20 cellular contexts compared by ENCODE assay signal in genomic region chr2:112273349-112273748, GRCh38. TPM values are rescaled to one million over a fixed set of nuclear protein-coding genes. Genes with fewer than 3 reads are reported as not detected.
DNase-seq lines count a peak whose midpoint lies in the region; ATAC-seq and TF ChIP-seq lines count a peak whose summit lies in the region.
"Had no signal": no experiment of that assay in that cellular context is flagged by ENCODE, and none has a peak within 500 bp of the region (broad histone marks: within the 10 kb centered on the region; RNA-seq: fewer than 3 reads in every experiment).

No MANE protein-coding gene starts in this region.

- TF ChIP-seq CTCF in GM23338 (conservative IDR thresholded peaks at IDR 0.05; ENCODE audit: low read depth in 2 of 2) (no peak), brain (conservative IDR thresholded peaks at IDR 0.05) (no peak), GM13977 (IDR thresholded peaks at IDR 0.05; ENCODE audit: extremely low read depth, insufficient read depth, missing control alignments) (no peak)

- peak overlapping the region; percentile 26 for H3K4me3 Mint-ChIP-seq in T-helper 2 cell treated with Interferon-gamma antibody and Interleukin-4, amounts not matched to agents 5 μg/mL and 100 μg/mL, for 36 hours
- H3K4me3 Mint-ChIP-seq in GM23338 (peak overlapping the region; percentile 1; the same call in 1 of the 3 replicates), brain (peak overlapping the region; percentile 32 to 66 (median 47))
- H3K4me3 Mint-ChIP-seq: activated CD8-positive, alpha-beta T cell treated with anti-CD3 and anti-CD28 coated beads for 36 hours; effector memory CD8-positive, alpha-beta T cell; HFFc6; WTC11 had no signal

- no peak overlapping the region for H3K9ac ChIP-seq in neuronal stem cell (ENCODE audit: low read depth, low read length, poor library complexity)

- no peaks in the 10 kb centered on the region for H3F3A ChIP-seq in GM23338 (replicated peaks; ENCODE audit: low read depth)

- H3K36me3 ChIP-seq in GM23338 (ENCODE audit: insufficient read depth) (no peaks in the 10 kb centered on the region), neuronal stem cell (replicated peaks in 1 of 2; ENCODE audit: control insufficient read depth in 2 of 2, insufficient read depth in 2 of 2, low read length in 2 of 2) (no peaks in the 10 kb centered on the region)
- H3K36me3 ChIP-seq: upper lobe of left lung had no signal

- H3K27me3 Mint-ChIP-seq in T-helper 2 cell treated with Interferon-gamma antibody and Interleukin-4, amounts not matched to agents 5 μg/mL and 100 μg/mL, for 36 hours (ENCODE audit: low read depth) = no peaks in the 10 kb centered on the region
- H3K27me3 Mint-ChIP-seq in GM23338 (ENCODE audit: insufficient read depth, low read depth, poor library complexity) (peaks cover 4% of the 10 kb centered on the region), brain (peaks cover 4% of the 10 kb centered on the region)
- H3K27me3 Mint-ChIP-seq: activated CD8-positive, alpha-beta T cell treated with anti-CD3 and anti-CD28 coated beads for 36 hours; effector memory CD8-positive, alpha-beta T cell had no signal

- no peaks in the 10 kb centered on the region for H3K9me2 ChIP-seq in GM23338 (ENCODE audit: insufficient read depth)

- H3K27ac ChIP-seq in GM23338 (ENCODE audit: low read depth) (peak overlapping the region; percentile 71; the same call in 1 of the 2 replicates), neuronal stem cell (replicated peaks; ENCODE audit: low read length) (peak overlapping the region; percentile 33)
- H3K27ac ChIP-seq: HL-60, skin epidermis, upper lobe of left lung had no signal

- peaks cover 4 to 5% of the 10 kb centered on the region in 2 donors for H3K9me3 ChIP-seq in neuronal stem cell (replicated peaks in 1 of 2; ENCODE audit: control insufficient read depth in 2 of 2, insufficient read depth in 1 of 2, low read depth in 1 of 2, low read length in 2 of 2)
- H3K9me3 ChIP-seq: upper lobe of left lung had no signal

- no peak overlapping the region for H2BK15ac ChIP-seq in neuronal stem cell (ENCODE audit: low read length)

- no peak overlapping the region for H3K18ac ChIP-seq in neuronal stem cell (ENCODE audit: low read length)

- no peak overlapping the region for H2AK5ac ChIP-seq in neuronal stem cell (ENCODE audit: low read depth, low read length)

- H4K20me1 ChIP-seq in GM23338 (replicated peaks; ENCODE audit: insufficient read depth) = no peaks in the 10 kb centered on the region

- in situ Hi-C loops in GM13977 (cut with MboI; ENCODE audit: low pct_unique_long_range_greater_than_20kb, low sequenced_read_pairs, unreplicated experiment) = loop anchor here (25.0 kb wide), 2 partner anchors 314 to 386 kb away; partner anchors contain the start of genes ANAPC1, CHCHD5 and MERTK

- H3K4me1 ChIP-seq in GM23338 (ENCODE audit: insufficient read depth) (peaks cover 7% of the 10 kb centered on the region; the same call in 1 of the 2 replicates), neuronal stem cell (ENCODE audit: control insufficient read depth in 2 of 2, insufficient read depth in 1 of 2, low read depth in 1 of 2, low read length in 2 of 2) (peaks cover 0 to 6% of the 10 kb centered on the region in 2 donors)

- peaks cover 3% of the 10 kb centered on the region for H3K36me3 Mint-ChIP-seq in T-helper 2 cell treated with Interferon-gamma antibody and Interleukin-4, amounts not matched to agents 5 μg/mL and 100 μg/mL, for 36 hours (ENCODE audit: low read depth)
- H3K36me3 Mint-ChIP-seq in GM23338 (ENCODE audit: low read depth) (no peaks in the 10 kb centered on the region), brain (peaks cover 8% of the 10 kb centered on the region)
- H3K36me3 Mint-ChIP-seq: WTC11 had no signal

- H4K91ac ChIP-seq in neuronal stem cell (ENCODE audit: low read depth, low read length, poor library complexity) = no peak overlapping the region

- H2BK12ac ChIP-seq in neuronal stem cell (ENCODE audit: low read length) = no peak overlapping the region

- no peaks in the 10 kb centered on the region for H3K79me1 ChIP-seq in neuronal stem cell (ENCODE audit: low read depth, low read length)

- no peaks in the 10 kb centered on the region for H3K79me2 ChIP-seq in GM23338 (replicated peaks; ENCODE audit: insufficient read depth)

- no peak overlapping the region for H3K27ac Mint-ChIP-seq in T-helper 2 cell treated with Interferon-gamma antibody and Interleukin-4, amounts not matched to agents 5 μg/mL and 100 μg/mL, for 36 hours
- H3K27ac Mint-ChIP-seq in GM23338 (no peak overlapping the region), brain (peak overlapping the region in 4 of 5 experiments; percentile 37 to 90 (median 56))
- H3K27ac Mint-ChIP-seq: activated CD8-positive, alpha-beta T cell treated with anti-CD3 and anti-CD28 coated beads for 36 hours; HFFc6; WTC11 had no signal

- H3K4me3 ChIP-seq in GM23338 (no peak overlapping the region), neuronal stem cell (ENCODE audit: low read length in 2 of 2) (no peak overlapping the region)
- H3K4me3 ChIP-seq: skin epidermis, upper lobe of left lung had no signal

- peaks cover 3% of the 10 kb centered on the region for H3K9me3 Mint-ChIP-seq in T-helper 2 cell treated with Interferon-gamma antibody and Interleukin-4, amounts not matched to agents 5 μg/mL and 100 μg/mL, for 36 hours
- peaks cover 3% of the 10 kb centered on the region for H3K9me3 Mint-ChIP-seq in GM23338
- peaks cover 0 to 4% (median 0%) of the 10 kb centered on the region in 5 experiments for H3K9me3 Mint-ChIP-seq in brain
- H3K9me3 Mint-ChIP-seq: HFFc6 had no signal

- no peak overlapping the region for H3K4ac ChIP-seq in neuronal stem cell (ENCODE audit: low read length)

- peaks cover 9% of the 10 kb centered on the region for H3K4me1 Mint-ChIP-seq in T-helper 2 cell treated with Interferon-gamma antibody and Interleukin-4, amounts not matched to agents 5 μg/mL and 100 μg/mL, for 36 hours (ENCODE audit: low read depth)
- H3K4me1 Mint-ChIP-seq in GM23338 (peaks cover 18% of the 10 kb centered on the region), brain (peaks cover 38% of the 10 kb centered on the region)

- H3K4me2 ChIP-seq in GM23338 (no peak overlapping the region), neuronal stem cell (ENCODE audit: insufficient read depth, low read length, poor library complexity, severe bottlenecking) (no peak overlapping the region)

- H2BK5ac ChIP-seq in neuronal stem cell (ENCODE audit: low read length) = no peak overlapping the region

- H4K8ac ChIP-seq in neuronal stem cell (ENCODE audit: low read depth, low read length) = no peak overlapping the region

- ATAC-seq in GM23338 = no peak
- ATAC-seq: activated CD8-positive, alpha-beta T cell treated with anti-CD3 and anti-CD28 coated beads for 36 hours; effector memory CD8-positive, alpha-beta T cell; WTC11 had no signal

- WGBS in neuronal stem cell (ENCODE audit: extremely low coverage in 2 of 2, insufficient read length in 2 of 2, insufficient replicate concordance in 1 of 2), 2 donors = no CpG with 5 or more reads among the region's 5 CpGs

- DNase-seq in T-helper 2 cell treated with Interferon-gamma antibody and Interleukin-4, amounts not matched to agents 5 μg/mL and 100 μg/mL, for 36 hours (ENCODE audit: low spot score) = no peak
- DNase-seq in T-helper 2 cell (no peak), GM23338 (ENCODE audit: low spot score) (no peak), neuronal stem cell (ENCODE audit: low spot score) (no peak), GM13977 (ENCODE audit: low spot score) (no peak), DMS 273 (lab: John Stamatoyannopoulos, UW; ENCODE audit: unreplicated experiment) (no peak), COR-L47 (lab: John Stamatoyannopoulos, UW) (no peak)
- DNase-seq: activated CD8-positive, alpha-beta T cell treated with anti-CD3 and anti-CD28 coated beads for 36 hours; activated naive CD4-positive, alpha-beta T cell; activated T-cell treated with anti-CD3 and anti-CD28 coated beads, Interleukin-2, amount 50 U/mL, for 1 hour; effector memory CD8-positive, alpha-beta T cell; GDM1; HFFc6; mesenchymal stem cell; NCI-H146 had no signal

- no peaks in the 10 kb centered on the region for H3K27me3 ChIP-seq in GM23338 (ENCODE audit: insufficient read depth)
- H3K27me3 ChIP-seq in neuronal stem cell (ENCODE audit: control insufficient read depth in 3 of 3, insufficient read depth in 3 of 3, low read depth in 1 of 3, low read length in 3 of 3) = no peaks in the 10 kb centered on the region
- H3K27me3 ChIP-seq: upper lobe of left lung had no signal

- H3K23ac ChIP-seq in neuronal stem cell (ENCODE audit: low read depth, low read length, poor library complexity) = no peak overlapping the region

- H2BK120ac ChIP-seq in neuronal stem cell (ENCODE audit: low read depth, low read length) = no peak overlapping the region

- no peak overlapping the region for H3K14ac ChIP-seq in neuronal stem cell (ENCODE audit: low read length)

- H2AFZ ChIP-seq in GM23338 (no peak overlapping the region), neuronal stem cell (ENCODE audit: low read length) (no peak overlapping the region)

TF ChIP-seq in GM23338, 12 proteins besides CTCF, POLR2A, EP300 and RAD21 (continues in another document):
- TF ChIP-seq EZH2phosphoT487 (IDR thresholded peaks at IDR 0.05; ENCODE audit: unreplicated experiment) (no peak), NANOG (IDR thresholded peaks at IDR 0.05; ENCODE audit: borderline replicate concordance) (no peak), JUNB (IDR thresholded peaks at IDR 0.05; ENCODE audit: unreplicated experiment) (no peak), CREB1 (CRISPR knock-in tag; IDR thresholded peaks at IDR 0.05; ENCODE audit: low read depth) (no peak), ZNF114 (CRISPR knock-in tag; IDR thresholded peaks at IDR 0.05) (no peak), STAT1 (IDR thresholded peaks at IDR 0.05; ENCODE audit: unreplicated experiment) (no peak), ZNF331 (CRISPR knock-in tag; IDR thresholded peaks at IDR 0.05; ENCODE audit: low read depth) (no peak)

RNA-seq across cellular contexts. Expression of gene ZC3H6, which starts 2.0 kb away (rescaled TPM):
- 6.3 and 8.0 TPM in 2 replicates for total RNA-seq in GM23338 (2014; rRNA removed; shearing (Covaris generic))
- polyA plus RNA-seq in GM23338 (2016; fragmentation: Nextera tagmentation; extraction: Ambion mirVana) = 4.7 and 4.9 TPM in 2 replicates
- 3.5 TPM for polyA plus RNA-seq in brain (ENCODE audit: insufficient read depth, low read depth, low replicate concordance)
- 22.9 TPM for polyA plus RNA-seq in neuronal stem cell (2013, experiment 1 of 2)
- polyA plus RNA-seq in neuronal stem cell (2013, experiment 2 of 2) = 21.3 TPM

RNA-seq across cellular contexts. Expression of gene ZC3H8, which starts 18.5 kb away (rescaled TPM):
- total RNA-seq in GM23338 (2014; rRNA removed; shearing (Covaris generic)) = 3.0 and 13.3 TPM in 2 replicates
- polyA plus RNA-seq in GM23338 (2016; fragmentation: Nextera tagmentation; extraction: Ambion mirVana) (42.8 and 49.1 TPM in 2 replicates), brain (ENCODE audit: insufficient read depth, low read depth, low replicate concordance) (3.1 TPM)
- polyA plus RNA-seq in neuronal stem cell (2013, experiment 1 of 2) = 25.2 TPM
- polyA plus RNA-seq in neuronal stem cell (2013, experiment 2 of 2) = 24.5 TPM

Comparison
In these comparisons a context has a peak if more than half of its experiments do, and no peak if none do; other contexts are left out.
1. H3K27ac Mint-ChIP-seq: peak in brain (4 of 5); none in T-helper 2 cell treated with Interferon-gamma antibody and Interleukin-4, amounts not matched to agents 5 μg/mL and 100 μg/mL, for 36 hours (single experiment) and GM23338 (single experiment).
2. RNA of gene ZC3H8, which starts 18.5 kb away (polyA plus RNA-seq): 42.8 to 49.1 TPM in GM23338; 3.1 TPM in brain (single experiment); every median in the first group is over 10 times any median in the second.
3. Peak in every context shown above with its lines, with median percentiles within 50 percentile points of each other: H3K4me3 Mint-ChIP-seq.